8 cellular contexts compared by ENCODE assay signal in genomic region chr1:180155202-180155682, GRCh38. TPM values are rescaled to one million over a fixed set of nuclear protein-coding genes. Genes with fewer than 3 reads are reported as not detected.
DNase-seq lines count a peak whose midpoint lies in the region; ATAC-seq and TF ChIP-seq lines count a peak whose summit lies in the region.

No MANE protein-coding gene starts in this region.

- H3K9me3 Mint-ChIP-seq in activated naive CD4-positive, alpha-beta T cell treated with anti-CD3 and anti-CD28 coated beads, Interleukin-2, amount 10 ng/mL, durations not matched to agents 7 days and 5 days: no peaks in the 10 kb centered on the region

- no peaks in the 10 kb centered on the region; the same call in 1 of the 2 replicates for H4K20me1 ChIP-seq in PC-9 (ENCODE audit: insufficient read depth)

- H3K36me3 Mint-ChIP-seq in activated naive CD4-positive, alpha-beta T cell treated with anti-CD3 and anti-CD28 coated beads, Interleukin-2, amount 10 ng/mL, durations not matched to agents 7 days and 5 days: no peaks in the 10 kb centered on the region

- WGBS in liver: 18% methylated on average over 26 of the region's 26 CpGs
- WGBS in stomach, 5 donors: 1 to 2% (median 1%) methylated on average over 22 to 26 of the region's 26 CpGs

- no peaks in the 10 kb centered on the region for H3K9me3 ChIP-seq in PC-9 (ENCODE audit: insufficient read depth, low read depth)
- no peaks in the 10 kb centered on the region for H3K9me3 ChIP-seq in liver (ENCODE audit: control insufficient read depth in 4 of 4, low read length in 3 of 4)
- no peaks in the 10 kb centered on the region for H3K9me3 ChIP-seq in stomach

- DNase-seq in activated naive CD4-positive, alpha-beta T cell treated with anti-CD3 and anti-CD28 coated beads, Interleukin-2, amount 10 ng/mL, durations not matched to agents 7 days and 5 days: no peak
- DNase-seq in activated naive CD4-positive, alpha-beta T cell treated with anti-CD3 and anti-CD28 coated beads, Interleukin-2, amount 50 U/mL, for 16 hours: no peak
- no peak for DNase-seq in PC-9
- peak in 15 of 61 donors; percentile 10 to 78 (median 44) for DNase-seq in caudate nucleus (lab: John Stamatoyannopoulos, UW)
- no peak for DNase-seq in stomach
- DNase-seq in globus pallidus (ENCODE audit: low spot score): no peak

- H3K4me3 ChIP-seq in PC-9: peak overlapping the region; percentile 80
- peak overlapping the region; percentile 50 to 66 (median 56) for H3K4me3 ChIP-seq in liver (ENCODE audit: low read depth in 1 of 3, low read length in 3 of 3)
- peak overlapping the region; percentile 92 to 96 (median 94) for H3K4me3 ChIP-seq in stomach

- CTCF ChIA-PET in activated naive CD4-positive, alpha-beta T cell treated with anti-CD3 and anti-CD28 coated beads, Interleukin-2, amount 10 ng/mL, durations not matched to agents 7 days and 5 days (lab: Charles Lee): interaction anchor here (0.9 to 1.6 kb wide), 2 partner anchors 12 to 24 kb away, joined by 3 to 6 read pairs; no protein-coding TSS in a partner anchor
- CTCF ChIA-PET in PC-9 (lab: Charles Lee): interaction anchor here (0.7 to 1.6 kb wide), 3 partner anchors 14 to 345 kb away, joined by 4 to 10 read pairs (median 5); no protein-coding TSS in a partner anchor

- peak overlapping the region; percentile 85 for H3K4me2 ChIP-seq in PC-9

- H3K27me3 ChIP-seq in PC-9 (ENCODE audit: insufficient read depth, low read depth) (no peaks in the 10 kb centered on the region), liver (ENCODE audit: control insufficient read depth in 4 of 4, insufficient read depth in 4 of 4, low read length in 3 of 4) (peaks cover 0 to 3% (median 0%) of the 10 kb centered on the region in 4 donors), stomach (no peaks in the 10 kb centered on the region)

- H3K4me1 ChIP-seq in PC-9 (replicated peaks; ENCODE audit: insufficient read depth) (peaks cover 61% of the 10 kb centered on the region), liver (ENCODE audit: control insufficient read depth in 4 of 4, insufficient read depth in 4 of 4, low read length in 3 of 4) (peaks cover 12 to 41% (median 31%) of the 10 kb centered on the region in 4 donors), stomach (peaks cover 38 to 65% (median 58%) of the 10 kb centered on the region in 4 donors)

- intact Hi-C loops in PC-9 (cut with micrococcal nuclease; ENCODE audit: unreplicated experiment): loop anchor here (1.0 kb wide), 1 partner anchor 13 kb away; no protein-coding TSS in a partner anchor
- intact Hi-C loops in stomach (cut with DNase I; ENCODE audit: low total_unique reads): no loop called here

- no peaks in the 10 kb centered on the region for H3K9me2 ChIP-seq in PC-9 (ENCODE audit: insufficient read depth)

- H3K27ac ChIP-seq in PC-9 (0 out of 2 replicates have a peak overlapping the region, but pooled peaks have one; percentile 73), caudate nucleus (ENCODE audit: low read depth, low read length) (peak overlapping the region; percentile 31), liver (ENCODE audit: low read depth in 1 of 2, low read length in 2 of 2) (peak overlapping the region; percentile 43 to 52), stomach (peak overlapping the region; percentile 94 to 96 (median 95))

- H3K4me1 Mint-ChIP-seq in activated naive CD4-positive, alpha-beta T cell treated with anti-CD3 and anti-CD28 coated beads, Interleukin-2, amount 10 ng/mL, durations not matched to agents 7 days and 5 days: peaks cover 35% of the 10 kb centered on the region

- 0 out of 2 replicates have a peak, but pooled peaks cover 4% of the 10 kb centered on the region for H3K36me3 ChIP-seq in PC-9 (ENCODE audit: low read depth)
- no peaks in the 10 kb centered on the region for H3K36me3 ChIP-seq in liver (ENCODE audit: control insufficient read depth in 4 of 4, insufficient read depth in 3 of 4, low read depth in 1 of 4, low read length in 3 of 4)
- H3K36me3 ChIP-seq in stomach: no peaks in the 10 kb centered on the region

- no peak overlapping the region for H3K9ac ChIP-seq in liver (ENCODE audit: low read depth in 1 of 2, low read length in 2 of 2)

- no peak for TF ChIP-seq POLR2A in stomach (IDR thresholded peaks at IDR 0.05)

- no peak for TF ChIP-seq RAD21 in liver (IDR thresholded peaks at IDR 0.05)

- TF ChIP-seq CTCF in PC-9 (conservative IDR thresholded peaks at IDR 0.05) (no peak), liver (IDR thresholded peaks at IDR 0.05; ENCODE audit: low read depth, low read length, missing input control) (no peak), stomach (IDR thresholded peaks at IDR 0.05) (no peak)

- POLR2A ChIA-PET in PC-9 (lab: Charles Lee; ENCODE audit: unreplicated experiment): interaction anchor here (0.6 to 1.0 kb wide), 3 partner anchors 14 to 272 kb away, joined by 3 to 5 read pairs (median 4); no protein-coding TSS in a partner anchor

- ATAC-seq in activated CD4-positive, CD25-positive, alpha-beta regulatory T cell treated with anti-CD3 and anti-CD28 coated beads, Interleukin-2, amount 50 U/mL, for 24 hours: no peak

- peaks cover 41% of the 10 kb centered on the region; the same call in 1 of the 2 replicates for H3F3A ChIP-seq in PC-9 (ENCODE audit: insufficient read depth, low read depth)

- peak overlapping the region; percentile 87 for H3K27ac Mint-ChIP-seq in activated naive CD4-positive, alpha-beta T cell treated with anti-CD3 and anti-CD28 coated beads, Interleukin-2, amount 10 ng/mL, durations not matched to agents 7 days and 5 days

- TF ChIP-seq EP300 in stomach (IDR thresholded peaks at IDR 0.05): no peak

- H3K79me2 ChIP-seq in PC-9 (ENCODE audit: low read depth): peaks cover 56% of the 10 kb centered on the region

- H3K4me3 Mint-ChIP-seq in activated naive CD4-positive, alpha-beta T cell treated with anti-CD3 and anti-CD28 coated beads, Interleukin-2, amount 10 ng/mL, durations not matched to agents 7 days and 5 days: peak overlapping the region; percentile 92

- no TSS peak for BruUV-seq in PC-9 (replicated peaks; lab: Mats Ljungman, UMichigan)

- peaks cover 24% of the 10 kb centered on the region for H3K27me3 Mint-ChIP-seq in activated naive CD4-positive, alpha-beta T cell treated with anti-CD3 and anti-CD28 coated beads, Interleukin-2, amount 10 ng/mL, durations not matched to agents 7 days and 5 days

- peak overlapping the region; percentile 79 for H2AFZ ChIP-seq in PC-9

TF ChIP-seq in liver, 16 proteins besides CTCF, POLR2A, EP300 and RAD21 (continues in another document):
- TF ChIP-seq REST (IDR thresholded peaks at IDR 0.05) (no peak), JUND (IDR thresholded peaks at IDR 0.05) (no peak), HNF4G (IDR thresholded peaks at IDR 0.05) (no peak), ATF3 (IDR thresholded peaks at IDR 0.05) (no peak), SP1 (IDR thresholded peaks at IDR 0.05) (no peak), GABPA (IDR thresholded peaks at IDR 0.05 in 1 of 2, conservative IDR thresholded peaks at IDR 0.05 in 1 of 2) (no peak), NR2F2 (IDR thresholded peaks at IDR 0.05) (no peak), TAF1 (conservative IDR thresholded peaks at IDR 0.05) (no peak), EGR1 (IDR thresholded peaks at IDR 0.05; ENCODE audit: low read depth in 2 of 2) (no peak), MAX (IDR thresholded peaks at IDR 0.05) (no peak), YY1 (IDR thresholded peaks at IDR 0.05) (no peak), HNF4A (conservative IDR thresholded peaks at IDR 0.05) (no peak), RXRA (IDR thresholded peaks at IDR 0.05) (no peak)

RNA-seq across cellular contexts. Expression of gene QSOX1, which starts 0.6 kb away (rescaled TPM):
- total RNA-seq in PC-9 (2021): 226 and 263 TPM in 2 replicates
- total RNA-seq in liver: 10 to 100 TPM; 14.3 to 46.4 TPM
- 10 to 100 TPM; 29.8 to 49.2 TPM for polyA plus RNA-seq in liver
- total RNA-seq in stomach: 100 to 1,000 TPM in 3 of 5 donors, 10 to 100 TPM in 2; 58.3 to 323 (median 129) TPM
- 100 to 1,000 TPM in 2 of 3 donors, 10 to 100 TPM in 1; 38.5 to 118 (median 103) TPM for polyA plus RNA-seq in stomach

Comparison
In these comparisons a context has a peak if more than half of its experiments do, and no peak if none do; other contexts are left out.
1. H3K27ac ChIP-seq: peak in every context shown above with its lines; median percentile 95 in stomach; 73 in PC-9; 48 in liver; 31 in caudate nucleus.